In the genomic region with DNA sequence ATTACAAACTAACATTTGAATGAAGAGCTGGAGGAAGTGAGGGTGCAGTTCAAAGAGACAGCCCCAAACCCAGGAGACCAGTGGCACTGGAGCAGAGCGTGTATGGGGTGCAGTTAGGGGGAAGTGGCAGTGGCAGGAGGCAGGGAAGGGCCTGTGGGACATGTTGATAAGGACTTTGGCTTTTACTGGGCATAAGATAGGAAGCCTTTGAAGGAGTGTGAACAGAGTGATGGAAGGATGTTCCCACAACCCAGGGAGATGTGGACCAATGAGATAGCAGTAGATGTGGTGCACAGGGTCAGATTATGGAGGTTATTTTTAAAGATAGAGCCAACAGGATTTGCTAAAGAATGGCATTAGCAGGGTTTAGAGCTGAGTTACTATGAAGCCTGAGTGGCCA, we compare ENCODE assay signal across 22 cellular contexts.
"Had no signal": no experiment of that assay in that cellular context is flagged by ENCODE, and none has a peak within 500 bp of the region (broad histone marks: within the 10 kb centered on the region; RNA-seq: fewer than 3 reads in every experiment).

No MANE protein-coding gene starts in this region.

- H3K27me3 ChIP-seq: gastrocnemius medialis, heart left ventricle, hepatocyte, neutrophil, pancreas, right lobe of liver, suprapubic skin, thyroid gland had no signal

- DNase-seq: effector CD8-positive, alpha-beta T cell; endodermal cell; foreskin fibroblast; gastrocnemius medialis; heart left ventricle; kidney; natural killer cell; pancreas; right lobe of liver; small intestine; stimulated activated CD4-positive, alpha-beta T cell treated with anti-CD3 and anti-CD28 coated beads, Interleukin-15, amount 100 ng/mL, for 24 hours; stimulated activated CD4-positive, alpha-beta T cell treated with anti-CD3 and anti-CD28 coated beads, Interleukin-2, amount 100 ng/mL, for 48 hours; stimulated activated naive CD4-positive, alpha-beta T cell; stimulated activated naive CD8-positive, alpha-beta T cell treated with anti-CD3 and anti-CD28 coated beads, Interleukin-15, amount 100 ng/mL, for 72 hours; thyroid gland; trophoblast cell had no signal

- H3K4me3 ChIP-seq: gastrocnemius medialis, heart left ventricle, hepatocyte, lung, pancreas, right lobe of liver, suprapubic skin, thyroid gland had no signal

- ATAC-seq: esophagus mucosa; gastrocnemius medialis; heart left ventricle; natural killer cell; pancreas; stimulated activated naive CD8-positive, alpha-beta T cell treated with anti-CD3 and anti-CD28 coated beads, Interleukin-15, amount 100 ng/mL, for 72 hours had no signal

- FAIRE-seq: colon, kidney, pancreas, small intestine had no signal

- H3K36me3 ChIP-seq: gastrocnemius medialis, heart left ventricle, neutrophil, pancreas, right lobe of liver, thyroid gland had no signal
